23 cellular contexts compared by ENCODE assay signal in the genomic region with DNA sequence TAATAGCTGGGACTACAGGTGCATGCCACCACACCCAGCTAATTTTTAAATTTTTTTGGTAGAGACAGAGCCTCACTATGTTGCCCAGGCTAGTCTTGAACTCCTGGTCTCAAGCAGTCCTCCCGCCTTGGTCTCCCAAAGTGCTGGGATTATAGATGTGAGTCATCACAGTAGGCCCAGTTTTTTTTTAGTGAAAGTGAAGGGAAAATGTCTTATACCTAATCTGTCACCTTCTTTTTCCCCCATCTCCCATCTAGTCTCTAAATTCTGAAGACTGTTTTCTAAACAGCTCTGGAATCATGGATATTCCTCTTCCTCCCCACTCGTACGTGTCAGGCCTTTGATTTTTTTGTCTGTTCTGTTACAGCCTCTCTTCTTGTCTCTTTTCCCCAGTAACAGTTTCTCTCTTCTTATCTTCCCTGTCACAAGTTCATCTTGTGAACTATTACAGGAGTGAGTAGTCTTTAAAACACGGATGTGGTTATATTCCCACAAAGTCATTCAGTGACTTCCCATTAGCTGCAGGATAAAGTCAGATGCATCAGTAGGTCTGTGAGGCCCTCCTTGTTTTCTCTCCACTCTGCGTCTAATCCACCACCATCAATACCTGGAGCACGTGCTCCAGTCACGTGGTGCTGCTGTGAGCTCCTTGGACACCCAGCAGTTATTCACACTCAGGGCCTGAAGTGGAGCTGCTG. TPM values are rescaled to one million over a fixed set of nuclear protein-coding genes. Genes with fewer than 3 reads are reported as not detected.
A peak's percentile ranks its signal among the peaks of the same experiment; 100 is the strongest.
DNase-seq lines count a peak whose midpoint lies in the region; ATAC-seq lines count a peak whose summit lies in the region.
"Had no signal": no experiment of that assay in that cellular context is flagged by ENCODE, and none has a peak within 500 bp of the region (broad histone marks: within the 10 kb centered on the region; RNA-seq: fewer than 3 reads in every experiment).

No MANE protein-coding gene starts in this region.

- peaks cover 0 to 4% of the 10 kb centered on the region in 2 donors for H3K9me3 Mint-ChIP-seq in activated naive CD4-positive, alpha-beta T cell treated with anti-CD3 and anti-CD28 coated beads, Interleukin-2, amount 50 U/mL, for 72 hours
- H3K9me3 Mint-ChIP-seq in activated naive CD8-positive, alpha-beta T cell treated with anti-CD3 and anti-CD28 coated beads, Interleukin-2, amount 10 ng/mL, durations not matched to agents 7 days and 5 days = no peaks in the 10 kb centered on the region
- peaks cover 6 to 7% of the 10 kb centered on the region in 2 donors for H3K9me3 Mint-ChIP-seq in stimulated activated naive B cell treated with anti-CD40 and anti-IgM and Interleukin-4, amounts not matched to agents 10 μg/mL and 1 μg/mL and 100 μg/mL, for 72 hours

- H3K27ac Mint-ChIP-seq in activated naive CD4-positive, alpha-beta T cell treated with anti-CD3 and anti-CD28 coated beads, Interleukin-2, amount 50 U/mL, for 72 hours = peak overlapping the region; percentile 6 to 30
- no peak overlapping the region for H3K27ac Mint-ChIP-seq in activated naive CD8-positive, alpha-beta T cell treated with anti-CD3 and anti-CD28 coated beads, Interleukin-2, amount 10 ng/mL, durations not matched to agents 7 days and 5 days
- peak overlapping the region; percentile 43 for H3K27ac Mint-ChIP-seq in stimulated activated naive B cell treated with anti-CD40 and anti-IgM and Interleukin-4, amounts not matched to agents 10 μg/mL and 1 μg/mL and 100 μg/mL, for 72 hours
- H3K27ac Mint-ChIP-seq: GM23338, WTC11 had no signal

- no peak for ATAC-seq in activated naive CD4-positive, alpha-beta T cell treated with anti-CD3 and anti-CD28 coated beads, Interleukin-2, amount 50 U/mL, for 72 hours
- ATAC-seq in activated naive CD8-positive, alpha-beta T cell treated with anti-CD3 and anti-CD28 coated beads, Interleukin-2, amount 10 ng/mL, durations not matched to agents 7 days and 5 days (ENCODE audit: low read depth) = no peak
- no peak for ATAC-seq in stimulated activated naive B cell treated with anti-CD40 and anti-IgM and Interleukin-4, amounts not matched to agents 10 μg/mL and 1 μg/mL and 100 μg/mL, for 72 hours (replicated peaks)
- ATAC-seq: GM23338, lower lobe of right lung, pancreas, right lobe of liver, WTC11 had no signal

- H3K36me3 Mint-ChIP-seq in activated naive CD4-positive, alpha-beta T cell treated with anti-CD3 and anti-CD28 coated beads, Interleukin-2, amount 50 U/mL, for 72 hours = peaks cover 28 to 41% of the 10 kb centered on the region in 2 donors
- peaks cover 24% of the 10 kb centered on the region for H3K36me3 Mint-ChIP-seq in activated naive CD8-positive, alpha-beta T cell treated with anti-CD3 and anti-CD28 coated beads, Interleukin-2, amount 10 ng/mL, durations not matched to agents 7 days and 5 days
- peaks cover 15 to 25% of the 10 kb centered on the region in 2 donors for H3K36me3 Mint-ChIP-seq in stimulated activated naive B cell treated with anti-CD40 and anti-IgM and Interleukin-4, amounts not matched to agents 10 μg/mL and 1 μg/mL and 100 μg/mL, for 72 hours

- POLR2A ChIA-PET in activated naive CD8-positive, alpha-beta T cell treated with anti-CD3 and anti-CD28 coated beads, Interleukin-2, amount 10 ng/mL, durations not matched to agents 7 days and 5 days (lab: Charles Lee) = interaction anchor here (0.7 kb wide), 1 partner anchor 97 kb away, joined by 3 read pairs; no protein-coding TSS in a partner anchor

- H3K4me3 Mint-ChIP-seq in activated naive CD8-positive, alpha-beta T cell treated with anti-CD3 and anti-CD28 coated beads, Interleukin-2, amount 10 ng/mL, durations not matched to agents 7 days and 5 days = peak overlapping the region; percentile 0
- no peak overlapping the region for H3K4me3 Mint-ChIP-seq in stimulated activated naive B cell treated with anti-CD40 and anti-IgM and Interleukin-4, amounts not matched to agents 10 μg/mL and 1 μg/mL and 100 μg/mL, for 72 hours

- H3K4me1 Mint-ChIP-seq in activated naive CD8-positive, alpha-beta T cell treated with anti-CD3 and anti-CD28 coated beads, Interleukin-2, amount 10 ng/mL, durations not matched to agents 7 days and 5 days = peaks cover 22% of the 10 kb centered on the region
- H3K4me1 Mint-ChIP-seq in stimulated activated naive B cell treated with anti-CD40 and anti-IgM and Interleukin-4, amounts not matched to agents 10 μg/mL and 1 μg/mL and 100 μg/mL, for 72 hours = peaks cover 14 to 17% of the 10 kb centered on the region in 2 donors

- DNase-seq in activated naive CD4-positive, alpha-beta T cell treated with anti-CD3 and anti-CD28 coated beads, Interleukin-2, amount 50 U/mL, for 72 hours (ENCODE audit: low spot score in 2 of 2) = no peak
- no peak for DNase-seq in activated naive CD4-positive, alpha-beta T cell (lab: John Stamatoyannopoulos, UW)
- peak; percentile 27 for DNase-seq in OCI-M1 (lab: John Stamatoyannopoulos, UW)
- no peak for DNase-seq in activated naive CD8-positive, alpha-beta T cell treated with anti-CD3 and anti-CD28 coated beads, Interleukin-2, amount 10 ng/mL, durations not matched to agents 7 days and 5 days
- DNase-seq in stimulated activated naive B cell treated with anti-CD40 and anti-IgM and Interleukin-4, amounts not matched to agents 10 μg/mL and 1 μg/mL and 100 μg/mL, for 72 hours = no peak
- DNase-seq in SW 1271 (lab: John Stamatoyannopoulos, UW) = no peak
- no peak for DNase-seq in stimulated activated naive CD4-positive, alpha-beta T cell (lab: John Stamatoyannopoulos, UW)
- DNase-seq: activated CD8-positive, alpha-beta memory T cell treated with anti-CD3 and anti-CD28 coated beads, Interleukin-2, amount 50 U/mL, for 48 hours; adrenal gland; Caco-2; lower lobe of right lung; NCI-H2107; NCI-H524; right lobe of liver; stimulated activated CD4-positive, alpha-beta T cell treated with anti-CD3 and anti-CD28 coated beads, Interleukin-15, amount 100 ng/mL, for 24 hours; thyroid gland had no signal

- no peaks in the 10 kb centered on the region for H3K27me3 Mint-ChIP-seq in activated naive CD8-positive, alpha-beta T cell treated with anti-CD3 and anti-CD28 coated beads, Interleukin-2, amount 10 ng/mL, durations not matched to agents 7 days and 5 days
- no peaks in the 10 kb centered on the region for H3K27me3 Mint-ChIP-seq in stimulated activated naive B cell treated with anti-CD40 and anti-IgM and Interleukin-4, amounts not matched to agents 10 μg/mL and 1 μg/mL and 100 μg/mL, for 72 hours

RNA-seq across cellular contexts. Expression of a gene that starts 2.9 kb away (rescaled TPM):
- total RNA-seq in activated naive CD4-positive, alpha-beta T cell treated with anti-CD3 and anti-CD28 coated beads, Interleukin-2, amount 50 U/mL, for 72 hours = 100 to 1,000 TPM in 1 of 2 donors, 10 to 100 TPM in 1; 85.1 to 108 TPM
- total RNA-seq in activated naive CD8-positive, alpha-beta T cell treated with anti-CD3 and anti-CD28 coated beads, Interleukin-2, amount 10 ng/mL, durations not matched to agents 7 days and 5 days = 10 to 100 TPM; 91.1 to 99.7 TPM

RNA-seq across cellular contexts. Expression of a gene that starts 43.8 kb away (rescaled TPM):
- 10 to 100 TPM; 42.2 to 76.8 TPM for total RNA-seq in activated naive CD4-positive, alpha-beta T cell treated with anti-CD3 and anti-CD28 coated beads, Interleukin-2, amount 50 U/mL, for 72 hours
- 10 to 100 TPM; 63.8 to 68.7 TPM for total RNA-seq in activated naive CD8-positive, alpha-beta T cell treated with anti-CD3 and anti-CD28 coated beads, Interleukin-2, amount 10 ng/mL, durations not matched to agents 7 days and 5 days

RNA-seq across cellular contexts. Expression of a gene that starts 58.5 kb away (rescaled TPM):
- total RNA-seq in activated naive CD4-positive, alpha-beta T cell treated with anti-CD3 and anti-CD28 coated beads, Interleukin-2, amount 50 U/mL, for 72 hours = not detected
- under 1 TPM in 1 of 2 experiments, not detected in 1; 0.22 TPM for total RNA-seq in activated naive CD8-positive, alpha-beta T cell treated with anti-CD3 and anti-CD28 coated beads, Interleukin-2, amount 10 ng/mL, durations not matched to agents 7 days and 5 days
- total RNA-seq: adrenal gland, Caco-2, cardiac muscle cell, dermis microvascular lymphatic vessel endothelial cell, fibroblast of villous mesenchyme, GM23338, LHCN-M2, right lobe of liver, thyroid gland, WTC11 had no signal
